In genomic region chr16:27405546-27406451, GRCh38 we compare ENCODE assay signal across 1 cellular context.
TF ChIP-seq lines count a peak whose summit lies in the region.

No MANE protein-coding gene starts in this region.

TF ChIP-seq in GM12878, 131 proteins besides CTCF, POLR2A, EP300 and RAD21 (continued from another document and continues in another):
- TF ChIP-seq POLR2AphosphoS5 (IDR thresholded peaks at IDR 0.05; ENCODE audit: low read length) (peak; percentile 36), IKZF2 (IDR thresholded peaks at IDR 0.05) (peak; percentile 89 to 91), CUX1 (IDR thresholded peaks at IDR 0.05; ENCODE audit: insufficient replicate concordance, low read depth, low read length) (no peak), IKZF1 (conservative IDR thresholded peaks at IDR 0.05) (peak; percentile 94), CBX5 (IDR thresholded peaks at IDR 0.05; ENCODE audit: low read depth) (no peak), ZNF217 (IDR thresholded peaks at IDR 0.05) (no peak; the same call in 1 of the 2 replicates), SMAD5 (IDR thresholded peaks at IDR 0.05; ENCODE audit: low read depth) (peak; percentile 61), MYC (IDR thresholded peaks at IDR 0.05; ENCODE audit: insufficient read depth, insufficient read length, insufficient replicate concordance, low read length, severe bottlenecking) (no peak), IRF5 (IDR thresholded peaks at IDR 0.05; ENCODE audit: borderline replicate concordance) (no peak), ZSCAN29 (IDR thresholded peaks at IDR 0.05) (no peak), SP1 (IDR thresholded peaks at IDR 0.05; ENCODE audit: low read depth, low read length) (peak; percentile 69), ZNF592 (IDR thresholded peaks at IDR 0.05) (no peak), MTA2 (IDR thresholded peaks at IDR 0.05; ENCODE audit: low read depth) (peak; percentile 65; the same call in 1 of the 2 replicates), KDM1A (IDR thresholded peaks at IDR 0.05; ENCODE audit: borderline replicate concordance) (no peak), NRF1 (conservative IDR thresholded peaks at IDR 0.05; ENCODE audit: low read depth, low read length) (no peak), ZNF622 (IDR thresholded peaks at IDR 0.05) (no peak), USF1 (IDR thresholded peaks at IDR 0.05; ENCODE audit: borderline replicate concordance, extremely low read length, insufficient read depth, low read depth, low read length) (no peak), JUND (IDR thresholded peaks at IDR 0.05; ENCODE audit: low read depth, low read length) (0 out of 2 replicates have a peak, but pooled peaks have one; percentile 34), TBL1XR1 (IDR thresholded peaks at IDR 0.05; ENCODE audit: low read depth, low read length) (peak; percentile 25; the same call in 1 of the 2 replicates), CHD4 (IDR thresholded peaks at IDR 0.05) (no peak), IRF3 (IDR thresholded peaks at IDR 0.05) (no peak), POLR2AphosphoS2 (IDR thresholded peaks at IDR 0.05; ENCODE audit: low read depth, low read length) (peak; percentile 54; the same call in 1 of the 2 replicates), HCFC1 (IDR thresholded peaks at IDR 0.05; ENCODE audit: low read length) (peak; percentile 8; the same call in 1 of the 2 replicates), CBX3 (IDR thresholded peaks at IDR 0.05; ENCODE audit: borderline replicate concordance, low read depth) (no peak), EGR1 (IDR thresholded peaks at IDR 0.05; ENCODE audit: borderline replicate concordance in 1 of 2, low read depth in 2 of 2, low read length in 2 of 2) (peak in 1 of 2 experiments; percentile 90; a peak in 2 of 3 replicates), NR2C2 (IDR thresholded peaks at IDR 0.05; ENCODE audit: borderline replicate concordance, control insufficient read depth, insufficient read length, low read depth) (no peak)
- TF ChIP-seq, protein P1, sequence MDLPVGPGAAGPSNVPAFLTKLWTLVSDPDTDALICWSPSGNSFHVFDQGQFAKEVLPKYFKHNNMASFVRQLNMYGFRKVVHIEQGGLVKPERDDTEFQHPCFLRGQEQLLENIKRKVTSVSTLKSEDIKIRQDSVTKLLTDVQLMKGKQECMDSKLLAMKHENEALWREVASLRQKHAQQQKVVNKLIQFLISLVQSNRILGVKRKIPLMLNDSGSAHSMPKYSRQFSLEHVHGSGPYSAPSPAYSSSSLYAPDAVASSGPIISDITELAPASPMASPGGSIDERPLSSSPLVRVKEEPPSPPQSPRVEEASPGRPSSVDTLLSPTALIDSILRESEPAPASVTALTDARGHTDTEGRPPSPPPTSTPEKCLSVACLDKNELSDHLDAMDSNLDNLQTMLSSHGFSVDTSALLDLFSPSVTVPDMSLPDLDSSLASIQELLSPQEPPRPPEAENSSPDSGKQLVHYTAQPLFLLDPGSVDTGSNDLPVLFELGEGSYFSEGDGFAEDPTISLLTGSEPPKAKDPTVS (IDR thresholded peaks at IDR 0.05; ENCODE audit: low read depth, low read length) = no peak
- TF ChIP-seq, protein P2, sequence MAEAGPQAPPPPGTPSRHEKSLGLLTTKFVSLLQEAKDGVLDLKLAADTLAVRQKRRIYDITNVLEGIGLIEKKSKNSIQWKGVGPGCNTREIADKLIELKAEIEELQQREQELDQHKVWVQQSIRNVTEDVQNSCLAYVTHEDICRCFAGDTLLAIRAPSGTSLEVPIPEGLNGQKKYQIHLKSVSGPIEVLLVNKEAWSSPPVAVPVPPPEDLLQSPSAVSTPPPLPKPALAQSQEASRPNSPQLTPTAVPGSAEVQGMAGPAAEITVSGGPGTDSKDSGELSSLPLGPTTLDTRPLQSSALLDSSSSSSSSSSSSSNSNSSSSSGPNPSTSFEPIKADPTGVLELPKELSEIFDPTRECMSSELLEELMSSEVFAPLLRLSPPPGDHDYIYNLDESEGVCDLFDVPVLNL (IDR thresholded peaks at IDR 0.05; ENCODE audit: low read depth, low read length) = 0 out of 2 replicates have a peak, but pooled peaks have one; percentile 29
- TF ChIP-seq, protein P3, sequence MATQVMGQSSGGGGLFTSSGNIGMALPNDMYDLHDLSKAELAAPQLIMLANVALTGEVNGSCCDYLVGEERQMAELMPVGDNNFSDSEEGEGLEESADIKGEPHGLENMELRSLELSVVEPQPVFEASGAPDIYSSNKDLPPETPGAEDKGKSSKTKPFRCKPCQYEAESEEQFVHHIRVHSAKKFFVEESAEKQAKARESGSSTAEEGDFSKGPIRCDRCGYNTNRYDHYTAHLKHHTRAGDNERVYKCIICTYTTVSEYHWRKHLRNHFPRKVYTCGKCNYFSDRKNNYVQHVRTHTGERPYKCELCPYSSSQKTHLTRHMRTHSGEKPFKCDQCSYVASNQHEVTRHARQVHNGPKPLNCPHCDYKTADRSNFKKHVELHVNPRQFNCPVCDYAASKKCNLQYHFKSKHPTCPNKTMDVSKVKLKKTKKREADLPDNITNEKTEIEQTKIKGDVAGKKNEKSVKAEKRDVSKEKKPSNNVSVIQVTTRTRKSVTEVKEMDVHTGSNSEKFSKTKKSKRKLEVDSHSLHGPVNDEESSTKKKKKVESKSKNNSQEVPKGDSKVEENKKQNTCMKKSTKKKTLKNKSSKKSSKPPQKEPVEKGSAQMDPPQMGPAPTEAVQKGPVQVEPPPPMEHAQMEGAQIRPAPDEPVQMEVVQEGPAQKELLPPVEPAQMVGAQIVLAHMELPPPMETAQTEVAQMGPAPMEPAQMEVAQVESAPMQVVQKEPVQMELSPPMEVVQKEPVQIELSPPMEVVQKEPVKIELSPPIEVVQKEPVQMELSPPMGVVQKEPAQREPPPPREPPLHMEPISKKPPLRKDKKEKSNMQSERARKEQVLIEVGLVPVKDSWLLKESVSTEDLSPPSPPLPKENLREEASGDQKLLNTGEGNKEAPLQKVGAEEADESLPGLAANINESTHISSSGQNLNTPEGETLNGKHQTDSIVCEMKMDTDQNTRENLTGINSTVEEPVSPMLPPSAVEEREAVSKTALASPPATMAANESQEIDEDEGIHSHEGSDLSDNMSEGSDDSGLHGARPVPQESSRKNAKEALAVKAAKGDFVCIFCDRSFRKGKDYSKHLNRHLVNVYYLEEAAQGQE (IDR thresholded peaks at IDR 0.05; ENCODE audit: low read depth, low read length) = peak; percentile 41; the same call in 1 of the 2 replicates
- TF ChIP-seq, protein P4, sequence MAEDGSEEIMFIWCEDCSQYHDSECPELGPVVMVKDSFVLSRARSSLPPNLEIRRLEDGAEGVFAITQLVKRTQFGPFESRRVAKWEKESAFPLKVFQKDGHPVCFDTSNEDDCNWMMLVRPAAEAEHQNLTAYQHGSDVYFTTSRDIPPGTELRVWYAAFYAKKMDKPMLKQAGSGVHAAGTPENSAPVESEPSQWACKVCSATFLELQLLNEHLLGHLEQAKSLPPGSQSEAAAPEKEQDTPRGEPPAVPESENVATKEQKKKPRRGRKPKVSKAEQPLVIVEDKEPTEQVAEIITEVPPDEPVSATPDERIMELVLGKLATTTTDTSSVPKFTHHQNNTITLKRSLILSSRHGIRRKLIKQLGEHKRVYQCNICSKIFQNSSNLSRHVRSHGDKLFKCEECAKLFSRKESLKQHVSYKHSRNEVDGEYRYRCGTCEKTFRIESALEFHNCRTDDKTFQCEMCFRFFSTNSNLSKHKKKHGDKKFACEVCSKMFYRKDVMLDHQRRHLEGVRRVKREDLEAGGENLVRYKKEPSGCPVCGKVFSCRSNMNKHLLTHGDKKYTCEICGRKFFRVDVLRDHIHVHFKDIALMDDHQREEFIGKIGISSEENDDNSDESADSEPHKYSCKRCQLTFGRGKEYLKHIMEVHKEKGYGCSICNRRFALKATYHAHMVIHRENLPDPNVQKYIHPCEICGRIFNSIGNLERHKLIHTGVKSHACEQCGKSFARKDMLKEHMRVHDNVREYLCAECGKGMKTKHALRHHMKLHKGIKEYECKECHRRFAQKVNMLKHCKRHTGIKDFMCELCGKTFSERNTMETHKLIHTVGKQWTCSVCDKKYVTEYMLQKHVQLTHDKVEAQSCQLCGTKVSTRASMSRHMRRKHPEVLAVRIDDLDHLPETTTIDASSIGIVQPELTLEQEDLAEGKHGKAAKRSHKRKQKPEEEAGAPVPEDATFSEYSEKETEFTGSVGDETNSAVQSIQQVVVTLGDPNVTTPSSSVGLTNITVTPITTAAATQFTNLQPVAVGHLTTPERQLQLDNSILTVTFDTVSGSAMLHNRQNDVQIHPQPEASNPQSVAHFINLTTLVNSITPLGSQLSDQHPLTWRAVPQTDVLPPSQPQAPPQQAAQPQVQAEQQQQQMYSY (CRISPR knock-in tag; IDR thresholded peaks at IDR 0.05) = no peak
